Comparison of ENCODE assay signal across 12 cellular contexts in the genomic region with DNA sequence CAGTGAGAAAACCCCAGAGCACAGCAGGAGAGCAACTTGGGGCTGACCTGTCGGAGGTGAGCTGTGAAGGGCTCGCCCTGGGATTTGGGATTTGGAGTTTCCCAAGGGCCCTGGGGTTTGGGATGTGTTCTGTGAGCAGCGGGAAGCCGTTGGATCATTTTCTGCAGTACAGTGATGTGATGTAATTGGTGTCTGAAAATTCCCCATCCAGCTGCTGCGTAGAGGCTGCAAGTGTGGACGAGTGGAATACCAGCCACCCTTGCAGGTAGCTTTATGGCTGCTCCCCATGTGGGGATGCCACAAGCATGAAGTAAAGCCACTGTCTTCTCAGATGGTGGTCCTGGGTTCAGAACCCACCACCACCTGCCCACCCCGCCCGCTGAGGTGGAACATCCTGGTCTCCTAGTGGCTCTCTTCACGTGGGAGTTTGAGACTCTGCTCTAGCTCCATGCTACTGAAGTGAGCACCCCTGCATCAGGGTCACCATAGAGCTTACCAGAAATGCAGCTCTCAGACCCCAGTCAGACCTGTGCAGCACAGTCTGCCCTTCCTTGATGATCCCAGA. TPM values are rescaled to one million over a fixed set of nuclear protein-coding genes. Genes with fewer than 3 reads are reported as not detected.
DNase-seq lines count a peak whose midpoint lies in the region; ATAC-seq and TF ChIP-seq lines count a peak whose summit lies in the region.
"Had no signal": no experiment of that assay in that cellular context is flagged by ENCODE, and none has a peak within 500 bp of the region (broad histone marks: within the 10 kb centered on the region; RNA-seq: fewer than 3 reads in every experiment).

No MANE protein-coding gene starts in this region.

- no peaks in the 10 kb centered on the region for H3K9me3 Mint-ChIP-seq in mesothelial cell of epicardium
- no peaks in the 10 kb centered on the region for H3K9me3 Mint-ChIP-seq in activated CD4-positive, alpha-beta T cell treated with anti-CD3 and anti-CD28 coated beads for 36 hours (ENCODE audit: low read depth)
- H3K9me3 Mint-ChIP-seq: brain; CD8-positive, alpha-beta T cell; stimulated activated naive CD8-positive, alpha-beta T cell treated with anti-CD3 and anti-CD28 coated beads, Interleukin-15, Interleukin-2, amounts not matched to agents 100 ng/mL and 50 ng/mL, for 24 hours had no signal

- intact Hi-C loops in body of pancreas (cut with DNase I): no loop called here
- intact Hi-C loops in activated CD4-positive, alpha-beta T cell treated with anti-CD3 and anti-CD28 coated beads for 36 hours (cut with DNase I, micrococcal nuclease): loop anchor here in 1 of 2 experiments (10.0 kb wide), 1 partner anchor 341 kb away; no protein-coding TSS in a partner anchor

- no peaks in the 10 kb centered on the region for H3K79me2 ChIP-seq in smooth muscle cell (ENCODE audit: low read depth)

- H3K27ac ChIP-seq in HEK293 (ENCODE audit: extremely low read depth, low read depth, low read length): no peak overlapping the region
- peak overlapping the region; percentile 85 to 98 (median 93) for H3K27ac ChIP-seq in body of pancreas
- peak overlapping the region; percentile 21 for H3K27ac ChIP-seq in thymus (ENCODE audit: low read depth)
- no peak overlapping the region for H3K27ac ChIP-seq in smooth muscle cell (ENCODE audit: low read depth)
- H3K27ac ChIP-seq: parathyroid adenoma had no signal

- H3K27me3 ChIP-seq in body of pancreas (no peaks in the 10 kb centered on the region), thymus (ENCODE audit: control insufficient read depth, insufficient read depth) (no peaks in the 10 kb centered on the region), smooth muscle cell (ENCODE audit: low read depth) (no peaks in the 10 kb centered on the region)

- no peak overlapping the region for H3K4me3 ChIP-seq in HEK293 (ENCODE audit: low read depth, low read length)
- no peak overlapping the region for H3K4me3 ChIP-seq in body of pancreas
- no peak overlapping the region for H3K4me3 ChIP-seq in thymus (ENCODE audit: low read length)
- no peak overlapping the region for H3K4me3 ChIP-seq in smooth muscle cell

- H3K9me3 ChIP-seq in HEK293 (ENCODE audit: control insufficient read depth, insufficient read depth, low read depth, low read length) (no peaks in the 10 kb centered on the region), body of pancreas (no peaks in the 10 kb centered on the region), thymus (ENCODE audit: control insufficient read depth) (no peaks in the 10 kb centered on the region), smooth muscle cell (replicated peaks; ENCODE audit: low read depth) (no peaks in the 10 kb centered on the region)

- H3K36me3 ChIP-seq in HEK293 (ENCODE audit: control insufficient read depth in 2 of 2, insufficient read depth in 1 of 2, low read length in 2 of 2): peaks cover 1 to 4% of the 10 kb centered on the region in 2 experiments; a peak in 2 of 3 replicates
- H3K36me3 ChIP-seq in body of pancreas (replicated peaks in 1 of 2; ENCODE audit: insufficient read depth in 1 of 2, low read depth in 2 of 2): no peaks in the 10 kb centered on the region
- H3K36me3 ChIP-seq in thymus (ENCODE audit: control insufficient read depth, insufficient read depth): peaks cover 2% of the 10 kb centered on the region
- H3K36me3 ChIP-seq in smooth muscle cell (ENCODE audit: low read depth): no peaks in the 10 kb centered on the region

- POLR2A ChIA-PET in HEK293 (lab: Yijun Ruan, JAX): interaction anchor here (0.6 to 1.8 kb wide), 4 partner anchors 12 to 58 kb away, joined by 3 to 17 read pairs (median 6); a partner anchor contains a TSS
- POLR2A ChIA-PET in activated CD4-positive, alpha-beta T cell treated with anti-CD3 and anti-CD28 coated beads for 36 hours (lab: Charles Lee): interaction anchor here (0.5 kb wide), 1 partner anchor 82 kb away, joined by 3 read pairs; no protein-coding TSS in a partner anchor

- H4K20me1 ChIP-seq in smooth muscle cell (ENCODE audit: low read depth): no peaks in the 10 kb centered on the region

- no peaks in the 10 kb centered on the region for H3K4me1 ChIP-seq in HEK293 (ENCODE audit: control insufficient read depth, insufficient read depth, low read length)
- H3K4me1 ChIP-seq in body of pancreas: peaks cover 97% of the 10 kb centered on the region
- H3K4me1 ChIP-seq in thymus (ENCODE audit: control insufficient read depth, insufficient read depth, low read length): no peaks in the 10 kb centered on the region
- H3K4me1 ChIP-seq in smooth muscle cell (ENCODE audit: low read depth): peaks cover 8% of the 10 kb centered on the region

- no peak overlapping the region for H3K4me3 Mint-ChIP-seq in mesothelial cell of epicardium
- no peak overlapping the region for H3K4me3 Mint-ChIP-seq in activated CD4-positive, alpha-beta T cell treated with anti-CD3 and anti-CD28 coated beads for 36 hours
- H3K4me3 Mint-ChIP-seq: brain; stimulated activated naive CD8-positive, alpha-beta T cell treated with anti-CD3 and anti-CD28 coated beads, Interleukin-15, Interleukin-2, amounts not matched to agents 100 ng/mL and 50 ng/mL, for 24 hours had no signal

- no peak for DNase-seq in body of pancreas
- no peak for DNase-seq in mesothelial cell of epicardium (ENCODE audit: low spot score in 2 of 2, unreplicated experiment in 2 of 2)
- DNase-seq in smooth muscle cell (lab: John Stamatoyannopoulos, UW; ENCODE audit: unreplicated experiment): no peak
- no peak for DNase-seq in activated CD4-positive, alpha-beta T cell treated with anti-CD3 and anti-CD28 coated beads for 36 hours
- DNase-seq in NCI-H2029 treated with DMSO at 0.1 percent for 48 hours (lab: John Stamatoyannopoulos, UW): no peak
- DNase-seq: NCI-H446 treated with DMSO at 0.1 percent for 48 hours had no signal

- TF ChIP-seq CTCF in HEK293 (tag by site-specific recombination; IDR thresholded peaks at IDR 0.05) (no peak), body of pancreas (IDR thresholded peaks at IDR 0.05) (no peak), mesothelial cell of epicardium (IDR thresholded peaks at IDR 0.05; ENCODE audit: unreplicated experiment) (no peak), smooth muscle cell (IDR thresholded peaks at IDR 0.05; ENCODE audit: borderline replicate concordance, insufficient read depth, poor library complexity, severe bottlenecking) (no peak)

- peaks cover 17% of the 10 kb centered on the region for H3K4me1 Mint-ChIP-seq in mesothelial cell of epicardium
- H3K4me1 Mint-ChIP-seq in activated CD4-positive, alpha-beta T cell treated with anti-CD3 and anti-CD28 coated beads for 36 hours: peaks cover 7% of the 10 kb centered on the region

- no peaks in the 10 kb centered on the region for H3K27me3 Mint-ChIP-seq in mesothelial cell of epicardium (ENCODE audit: low read depth)
- H3K27me3 Mint-ChIP-seq in activated CD4-positive, alpha-beta T cell treated with anti-CD3 and anti-CD28 coated beads for 36 hours: no peaks in the 10 kb centered on the region
- H3K27me3 Mint-ChIP-seq: brain; stimulated activated naive CD8-positive, alpha-beta T cell treated with anti-CD3 and anti-CD28 coated beads, Interleukin-15, Interleukin-2, amounts not matched to agents 100 ng/mL and 50 ng/mL, for 24 hours had no signal

- peaks cover 6% of the 10 kb centered on the region for H3F3A ChIP-seq in smooth muscle cell (ENCODE audit: low read depth)

- H3K4me2 ChIP-seq in smooth muscle cell: no peak overlapping the region

- peaks cover 4% of the 10 kb centered on the region for H3K36me3 Mint-ChIP-seq in mesothelial cell of epicardium
- H3K36me3 Mint-ChIP-seq in activated CD4-positive, alpha-beta T cell treated with anti-CD3 and anti-CD28 coated beads for 36 hours (ENCODE audit: low read depth): peaks cover under 1% of the 10 kb centered on the region

- no peak for TF ChIP-seq POLR2A in body of pancreas (IDR thresholded peaks at IDR 0.05)

- no peak for ATAC-seq in body of pancreas
- ATAC-seq in activated CD4-positive, alpha-beta T cell treated with anti-CD3 and anti-CD28 coated beads for 36 hours: no peak

- CTCF ChIA-PET in HEK293 (lab: Yijun Ruan, JAX): interaction anchor here (0.6 to 14.0 kb wide), 46 partner anchors 9 to 389 kb away, joined by 3 to 436 read pairs (median 6); a partner anchor contains a TSS
- CTCF ChIA-PET in activated CD4-positive, alpha-beta T cell treated with anti-CD3 and anti-CD28 coated beads for 36 hours (lab: Charles Lee): interaction anchor here (0.6 to 6.3 kb wide), 14 partner anchors 14 to 341 kb away, joined by 3 to 144 read pairs (median 6); a partner anchor contains a TSS

- peak overlapping the region; percentile 0 for H3K27ac Mint-ChIP-seq in mesothelial cell of epicardium
- H3K27ac Mint-ChIP-seq in activated CD4-positive, alpha-beta T cell treated with anti-CD3 and anti-CD28 coated beads for 36 hours: no peak overlapping the region
- H3K27ac Mint-ChIP-seq: CD8-positive, alpha-beta T cell had no signal

- 75 to 78% methylated on average over 9 of the region's 9 CpGs for WGBS in body of pancreas, 2 donors
- WGBS in thymus: 88% methylated on average over 9 of the region's 9 CpGs
- 89% methylated on average over 9 of the region's 9 CpGs for WGBS in smooth muscle cell (ENCODE audit: low lambda C conversion rate)

- H2AFZ ChIP-seq in smooth muscle cell (ENCODE audit: low read depth): no peak overlapping the region
- H2AFZ ChIP-seq: parathyroid adenoma had no signal

- H3K9ac ChIP-seq in smooth muscle cell (ENCODE audit: low read depth): no peak overlapping the region
- H3K9ac ChIP-seq: parathyroid adenoma had no signal

RNA-seq across cellular contexts. Expression of a gene that starts 15.0 kb away (rescaled TPM):
- total RNA-seq in body of pancreas: 100 to 1,000 TPM; 269 to 446 TPM
- 29.9 to 30.6 TPM (median 30.4 TPM) in 3 replicates for total RNA-seq in mesothelial cell of epicardium
- polyA plus RNA-seq in thymus: 19.5 TPM
- 9.9 and 10.5 TPM in 2 replicates for total RNA-seq in smooth muscle cell
- polyA plus RNA-seq in smooth muscle cell: 17.8 and 22.4 TPM in 2 replicates
- 10 to 100 TPM; 20.8 to 23.5 TPM for total RNA-seq in activated CD4-positive, alpha-beta T cell treated with anti-CD3 and anti-CD28 coated beads for 36 hours

Comparison
In these comparisons a context has a peak if more than half of its experiments do, and no peak if none do; other contexts are left out.
1. H3K27ac ChIP-seq: peak in body of pancreas (4 of 4) and thymus (single experiment); none in HEK293 (single experiment) and smooth muscle cell (single experiment).